15 cellular contexts compared by ENCODE assay signal in the genomic region with DNA sequence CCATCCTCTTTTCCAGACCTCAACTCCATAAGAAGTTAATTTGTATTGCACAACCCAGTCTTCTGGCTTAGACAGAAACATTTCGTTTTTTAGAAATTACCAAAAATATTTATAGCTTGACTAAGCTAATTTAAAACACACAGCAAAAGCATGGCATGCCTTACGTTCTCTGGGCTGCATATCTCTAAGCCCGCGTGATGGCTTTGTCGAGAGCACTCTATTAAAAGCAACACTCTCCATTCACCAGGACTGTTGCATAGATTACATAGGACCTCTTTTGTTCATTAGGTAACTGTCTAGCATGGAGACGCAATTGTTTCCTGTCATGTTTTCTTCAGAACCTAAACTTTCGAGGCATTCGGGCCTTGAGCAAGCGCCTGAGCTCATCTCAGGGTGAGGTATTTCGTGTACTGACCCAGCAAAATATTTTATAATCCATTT.
A peak's percentile ranks its signal among the peaks of the same experiment; 100 is the strongest.
DNase-seq lines count a peak whose midpoint lies in the region; ATAC-seq and TF ChIP-seq lines count a peak whose summit lies in the region.
"Had no signal": no experiment of that assay in that cellular context is flagged by ENCODE, and none has a peak within 500 bp of the region (broad histone marks: within the 10 kb centered on the region; RNA-seq: fewer than 3 reads in every experiment).

No MANE protein-coding gene starts in this region.

- H3K27me3 ChIP-seq in MM.1S (replicated peaks; ENCODE audit: insufficient read depth, low read length): no peaks in the 10 kb centered on the region
- H3K27me3 ChIP-seq in osteoblast (ENCODE audit: insufficient read depth, low read length): no peaks in the 10 kb centered on the region
- no peaks in the 10 kb centered on the region for H3K27me3 ChIP-seq in psoas muscle (ENCODE audit: insufficient read depth in 3 of 3, low read length in 2 of 3)
- H3K27me3 ChIP-seq: esophagus muscularis mucosa, ovary, upper lobe of right lung had no signal

- H3K79me2 ChIP-seq in MM.1S (ENCODE audit: low read length) (no peaks in the 10 kb centered on the region), osteoblast (ENCODE audit: insufficient read depth, low read length) (no peaks in the 10 kb centered on the region)

- peak overlapping the region; percentile 40; the same call in 1 of the 2 replicates for H2AFZ ChIP-seq in MM.1S (ENCODE audit: low read length)
- H2AFZ ChIP-seq in osteoblast (ENCODE audit: low read length): no peak overlapping the region

- H3K9me3 Mint-ChIP-seq in naive thymus-derived CD8-positive, alpha-beta T cell: peaks cover 0 to 2% (median 0%) of the 10 kb centered on the region in 9 donors

- POLR2A ChIA-PET in naive thymus-derived CD8-positive, alpha-beta T cell (lab: Charles Lee): no interaction called here

- no peak overlapping the region for H3K4me3 Mint-ChIP-seq in naive thymus-derived CD8-positive, alpha-beta T cell

- no peak for ATAC-seq in naive thymus-derived CD8-positive, alpha-beta T cell
- no peak for ATAC-seq in psoas muscle
- ATAC-seq: upper lobe of right lung had no signal

- no peaks in the 10 kb centered on the region for H3K9me2 ChIP-seq in MM.1S (replicated peaks; ENCODE audit: insufficient read depth, low read length)

- H3K36me3 ChIP-seq in MM.1S (replicated peaks; ENCODE audit: insufficient read depth, low read length): no peaks in the 10 kb centered on the region
- no peaks in the 10 kb centered on the region for H3K36me3 ChIP-seq in osteoblast (ENCODE audit: insufficient read depth, low read length)
- H3K36me3 ChIP-seq in psoas muscle (ENCODE audit: insufficient read depth in 1 of 2, low read depth in 1 of 2): no peaks in the 10 kb centered on the region
- H3K36me3 ChIP-seq: esophagus muscularis mucosa, ovary, upper lobe of right lung had no signal

- H3K27ac ChIP-seq in MM.1S (ENCODE audit: low read length) (peak overlapping the region; percentile 54; the same call in 1 of the 2 replicates), osteoblast (ENCODE audit: low read depth, low read length) (peak overlapping the region; percentile 90), psoas muscle (no peak overlapping the region)
- H3K27ac ChIP-seq: esophagus muscularis mucosa, ovary, upper lobe of right lung had no signal

- H4K20me1 ChIP-seq in MM.1S (ENCODE audit: insufficient read depth, low read length) (no peaks in the 10 kb centered on the region), osteoblast (ENCODE audit: insufficient read depth, low read length) (no peaks in the 10 kb centered on the region)

- 92 to 96% (median 92%) methylated on average over 10 of the region's 10 CpGs for WGBS in psoas muscle, 3 donors

- H3K36me3 Mint-ChIP-seq in naive thymus-derived CD8-positive, alpha-beta T cell: peaks cover 0 to 2% (median 0%) of the 10 kb centered on the region in 3 donors

- no peaks in the 10 kb centered on the region for H3K9me3 ChIP-seq in MM.1S (replicated peaks; ENCODE audit: insufficient read depth, low read length)
- no peaks in the 10 kb centered on the region for H3K9me3 ChIP-seq in osteoblast (ENCODE audit: low read depth, low read length)
- no peaks in the 10 kb centered on the region for H3K9me3 ChIP-seq in psoas muscle
- H3K9me3 ChIP-seq: esophagus muscularis mucosa, ovary, upper lobe of right lung had no signal

- H3K9ac ChIP-seq in MM.1S (ENCODE audit: low read length): no peak overlapping the region

- H3K27me3 Mint-ChIP-seq in naive thymus-derived CD8-positive, alpha-beta T cell: peaks cover 0 to 5% (median 0%) of the 10 kb centered on the region in 5 donors

- peak; percentile 85 for DNase-seq in AG09309 (ENCODE audit: low read depth)
- no peak for DNase-seq in MM.1S
- peak; percentile 91 for DNase-seq in fibroblast of peridontal ligament (ENCODE audit: extremely low read depth)
- DNase-seq in osteoblast (ENCODE audit: insufficient read length, low spot score, missing footprints): peak; percentile 22
- no peak for DNase-seq in SK-N-DZ (ENCODE audit: low spot score)
- no peak for DNase-seq in naive thymus-derived CD8-positive, alpha-beta T cell
- DNase-seq in psoas muscle: no peak
- DNase-seq in cerebellar nuclear complex (lab: John Stamatoyannopoulos, UW): no peak
- DNase-seq: dermis blood vessel endothelial cell, H7, NCI-H2227 treated with DMSO at 0.1 percent for 48 hours, ovary, SHP77, upper lobe of right lung had no signal

- no peak overlapping the region for H3K4me2 ChIP-seq in MM.1S (ENCODE audit: low read depth, low read length)
- H3K4me2 ChIP-seq in osteoblast (ENCODE audit: insufficient read depth, low read length): no peak overlapping the region

- H3K4me3 ChIP-seq in AG09309 (ENCODE audit: control insufficient read depth, low read depth, low read length): no peak overlapping the region
- no peak overlapping the region for H3K4me3 ChIP-seq in MM.1S (ENCODE audit: low read length)
- H3K4me3 ChIP-seq in osteoblast (ENCODE audit: insufficient read depth, low read length): no peak overlapping the region
- H3K4me3 ChIP-seq in psoas muscle: no peak overlapping the region
- H3K4me3 ChIP-seq: esophagus muscularis mucosa, ovary, upper lobe of right lung had no signal

- H3K4me1 ChIP-seq in MM.1S (ENCODE audit: low read length) (peaks cover 24% of the 10 kb centered on the region), osteoblast (ENCODE audit: insufficient read depth, low read length) (peaks cover 31% of the 10 kb centered on the region), psoas muscle (peaks cover 11% of the 10 kb centered on the region)
- H3K4me1 ChIP-seq: upper lobe of right lung had no signal

- intact Hi-C loops in psoas muscle (cut with DNase I): no loop called here

- peaks cover 5% of the 10 kb centered on the region for H3F3A ChIP-seq in MM.1S (ENCODE audit: insufficient read depth, low read length)

- H3K4me1 Mint-ChIP-seq in naive thymus-derived CD8-positive, alpha-beta T cell: no peaks in the 10 kb centered on the region

- TF ChIP-seq CTCF in AG09309 (IDR thresholded peaks at IDR 0.05; ENCODE audit: control insufficient read depth, insufficient read depth, low read depth, low read length, missing control alignments) (no peak), MM.1S (IDR thresholded peaks at IDR 0.05; ENCODE audit: low read length) (no peak), osteoblast (IDR thresholded peaks at IDR 0.05; ENCODE audit: extremely low read depth, low read depth, low read length) (no peak), psoas muscle (IDR thresholded peaks at IDR 0.05) (no peak)

- no peak overlapping the region for H3K27ac Mint-ChIP-seq in naive thymus-derived CD8-positive, alpha-beta T cell

Comparison
In these comparisons a context has a peak if more than half of its experiments do, and no peak if none do; other contexts are left out.
1. DNase-seq: peak in AG09309 (single experiment), fibroblast of peridontal ligament (single experiment) and osteoblast (single experiment); none in MM.1S (single experiment), SK-N-DZ (single experiment), naive thymus-derived CD8-positive, alpha-beta T cell (0 of 10), psoas muscle (0 of 2) and cerebellar nuclear complex (0 of 2).